ENCODE assay signal across 22 cellular contexts in genomic region chr7:152899004-152899403, GRCh38.
"Had no signal": no experiment of that assay in that cellular context is flagged by ENCODE, and none has a peak within 500 bp of the region (broad histone marks: within the 10 kb centered on the region; RNA-seq: fewer than 3 reads in every experiment).

No MANE protein-coding gene starts in this region.

- DNase-seq: activated CD4-positive, alpha-beta memory T cell treated with anti-CD3 and anti-CD28 coated beads, Interleukin-2, amount 10 ng/mL, durations not matched to agents 7 days and 5 days; activated CD4-positive, alpha-beta T cell treated with anti-CD3 and anti-CD28 coated beads, Interleukin-2, amount 10 ng/mL, durations not matched to agents 24 days and 14 days; activated CD8-positive, alpha-beta memory T cell treated with anti-CD3 and anti-CD28 coated beads, Interleukin-2, amount 10 ng/mL, durations not matched to agents 7 days and 5 days; colonic mucosa; effector memory CD8-positive, alpha-beta T cell; islet precursor cell; naive thymus-derived CD8-positive, alpha-beta T cell; sigmoid colon; stimulated activated CD4-positive, alpha-beta T cell treated with anti-CD3 and anti-CD28 coated beads, Interleukin-2, amount 100 ng/mL, for 48 hours; stimulated activated naive CD4-positive, alpha-beta T cell treated with Interleukin-2 at 50 U/mL for 16 hours; T-cell had no signal

- H3K27ac ChIP-seq: ascending aorta, colonic mucosa, dorsolateral prefrontal cortex, esophagus muscularis mucosa, gastroesophageal sphincter, ovary, sigmoid colon, thoracic aorta, VCaP had no signal

- H3K4me1 ChIP-seq: ascending aorta, colonic mucosa had no signal

- H3K27me3 ChIP-seq: ascending aorta, colonic mucosa, dorsolateral prefrontal cortex, ovary, upper lobe of left lung had no signal

- H3K4me3 ChIP-seq: ascending aorta, colonic mucosa, dorsolateral prefrontal cortex, esophagus muscularis mucosa, gastroesophageal sphincter, lung, ovary, sigmoid colon, thoracic aorta had no signal

- ATAC-seq: activated CD4-positive, CD25-positive, alpha-beta regulatory T cell treated with anti-CD3 and anti-CD28 coated beads, Interleukin-2, amount 50 U/mL, for 24 hours; activated CD8-positive, alpha-beta memory T cell treated with anti-CD3 and anti-CD28 coated beads, Interleukin-2, amount 10 ng/mL, durations not matched to agents 7 days and 5 days; activated naive CD4-positive, alpha-beta T cell treated with anti-CD3 and anti-CD28 coated beads, Interleukin-2, amount 50 U/mL, for 72 hours; effector memory CD8-positive, alpha-beta T cell; naive thymus-derived CD8-positive, alpha-beta T cell; T-cell had no signal

- H3K36me3 ChIP-seq: ascending aorta, colonic mucosa, esophagus muscularis mucosa, gastroesophageal sphincter, ovary, sigmoid colon, thoracic aorta, upper lobe of left lung had no signal

- H3K9me3 ChIP-seq: ascending aorta, colonic mucosa, esophagus muscularis mucosa, gastroesophageal sphincter, ovary, sigmoid colon, thoracic aorta, upper lobe of left lung had no signal
